Comparison of ENCODE assay signal across 29 cellular contexts in genomic region chr18:1463981-1464380, GRCh38.
"Had no signal": no experiment of that assay in that cellular context is flagged by ENCODE, and none has a peak within 500 bp of the region (broad histone marks: within the 10 kb centered on the region; RNA-seq: fewer than 3 reads in every experiment).

No MANE protein-coding gene starts in this region.

- H3K4me2 ChIP-seq: neural progenitor cell, smooth muscle cell had no signal

- H3K27me3 ChIP-seq: neural progenitor cell, ovary, right lobe of liver, spleen, suprapubic skin, testis, tibial artery, transverse colon, upper lobe of left lung, uterus had no signal

- H3K9me3 ChIP-seq: ovary, psoas muscle, right lobe of liver, testis, tibial artery, transverse colon, upper lobe of left lung, uterus had no signal

- H3K4me1 ChIP-seq: neural progenitor cell, parathyroid adenoma, psoas muscle, right lobe of liver, spleen, suprapubic skin, testis, tibial artery, transverse colon, upper lobe of left lung, uterus had no signal

- H3K27ac ChIP-seq: neural progenitor cell, ovary, parathyroid adenoma, psoas muscle, right lobe of liver, skin epidermis, spleen, suprapubic skin, testis, tibial artery, transverse colon, upper lobe of left lung, uterus had no signal

- H3K79me2 ChIP-seq: parathyroid adenoma had no signal

- H2AFZ ChIP-seq: neural progenitor cell, parathyroid adenoma had no signal

- ATAC-seq: psoas muscle; right cardiac atrium; right lobe of liver; stimulated activated memory B cell treated with anti-CD40 and anti-IgM and Interleukin-4, amounts not matched to agents 10 μg/mL and 1 μg/mL and 100 μg/mL, for 72 hours; stimulated activated naive CD8-positive, alpha-beta T cell treated with anti-CD3 and anti-CD28 coated beads, Interleukin-15, amount 100 ng/mL, for 72 hours; stimulated activated naive CD8-positive, alpha-beta T cell treated with anti-CD3 and anti-CD28 coated beads, Interleukin-15, Interleukin-2, amounts not matched to agents 100 U/mL and 50 U/mL, for 24 hours had no signal

- DNase-seq: naive thymus-derived CD4-positive, alpha-beta T cell; natural killer cell; occipital lobe; ovary; posterior cingulate gyrus; psoas muscle; right cardiac atrium; right lobe of liver; spleen; stimulated activated CD4-positive, alpha-beta T cell treated with anti-CD3 and anti-CD28 coated beads, Interleukin-12 subunit alpha, Interleukin-12 subunit beta, amount 100 ng/mL, for 4 hours; stimulated activated CD4-positive, alpha-beta T cell treated with anti-CD3 and anti-CD28 coated beads, Interleukin-1b, Interleukin-23, amount 100 ng/mL, for 48 hours; stimulated activated CD4-positive, alpha-beta T cell treated with anti-CD3 and anti-CD28 coated beads, Interleukin-4, amount 100 ng/mL, for 1 hour; stimulated activated CD4-positive, alpha-beta T cell treated with anti-CD3 and anti-CD28 coated beads, Interleukin-4, amount 100 ng/mL, for 4 hours; stimulated activated CD8-positive, alpha-beta memory T cell treated with anti-CD3 and anti-CD28 coated beads, Interleukin-4, amount 100 ng/mL, for 48 hours; stimulated activated naive CD4-positive, alpha-beta T cell; stimulated activated naive CD8-positive, alpha-beta T cell treated with anti-CD3 and anti-CD28 coated beads, Interleukin-15, amount 100 ng/mL, for 72 hours; stimulated activated naive CD8-positive, alpha-beta T cell treated with anti-CD3 and anti-CD28 coated beads, Interleukin-15, Interleukin-2, amounts not matched to agents 100 U/mL and 50 U/mL, for 24 hours; substantia nigra; testis; tibial artery; transverse colon; upper lobe of left lung; uterus had no signal

- H3K36me3 ChIP-seq: neural progenitor cell, ovary, right lobe of liver, spleen, suprapubic skin, tibial artery, transverse colon, upper lobe of left lung, uterus had no signal

- H3K9ac ChIP-seq: neural progenitor cell, parathyroid adenoma had no signal

- H3K4me3 ChIP-seq: neural progenitor cell, ovary, psoas muscle, right lobe of liver, skin epidermis, smooth muscle cell, spleen, suprapubic skin, testis, tibial artery, transverse colon, upper lobe of left lung, uterus had no signal
